ENCODE assay signal across 9 cellular contexts in the genomic region with DNA sequence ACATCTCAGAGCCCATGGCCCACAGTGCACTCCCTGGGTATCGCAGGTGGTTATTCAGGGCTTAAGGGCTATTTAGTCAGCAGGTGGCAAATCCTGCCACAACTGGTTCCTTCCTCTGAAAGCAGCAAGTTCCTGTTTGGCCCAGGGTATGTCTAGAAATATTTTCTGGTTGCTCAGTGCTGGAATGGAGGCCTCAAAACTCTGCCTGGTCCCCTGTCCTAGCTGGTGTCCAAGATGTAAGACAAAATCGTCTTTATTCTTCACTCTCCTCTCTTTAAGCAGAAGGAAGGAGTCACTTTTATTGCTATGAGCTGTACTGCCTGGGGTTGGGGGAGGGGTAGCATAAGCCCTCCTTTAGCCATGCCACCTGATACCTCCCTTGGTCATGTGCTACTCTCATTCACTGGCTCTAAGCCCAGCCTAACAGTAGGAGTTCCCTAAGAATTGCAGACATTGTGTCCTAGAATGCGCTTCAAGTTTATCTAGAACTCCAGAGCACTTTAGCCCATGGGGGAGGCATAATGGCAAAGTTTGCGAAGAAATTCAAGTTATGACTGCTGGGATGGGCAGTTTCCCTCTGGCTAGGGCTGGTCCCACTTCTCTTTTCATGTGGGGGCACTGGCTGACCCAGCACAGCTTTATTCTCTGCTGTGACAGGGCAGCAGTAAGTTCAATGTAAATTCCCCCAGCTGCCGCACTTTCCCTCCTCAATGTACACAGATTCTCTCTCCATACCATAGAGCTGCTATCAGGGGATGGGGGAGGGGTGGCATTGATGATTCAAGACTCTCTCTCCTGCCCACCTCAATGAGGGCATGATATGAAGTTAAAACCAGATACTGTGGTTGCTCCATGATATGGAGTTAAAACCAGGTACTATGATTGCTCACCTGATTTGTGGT. TPM values are rescaled to one million over a fixed set of nuclear protein-coding genes. Genes with fewer than 3 reads are reported as not detected.
A peak's percentile ranks its signal among the peaks of the same experiment; 100 is the strongest.
DNase-seq lines count a peak whose midpoint lies in the region; ATAC-seq and TF ChIP-seq lines count a peak whose summit lies in the region.
"Had no signal": no experiment of that assay in that cellular context is flagged by ENCODE, and none has a peak within 500 bp of the region (broad histone marks: within the 10 kb centered on the region; RNA-seq: fewer than 3 reads in every experiment).

No MANE protein-coding gene starts in this region.

- H3K9me3 ChIP-seq in mammary epithelial cell (replicated peaks; ENCODE audit: insufficient read depth, low read length) = peaks cover 4% of the 10 kb centered on the region
- no peaks in the 10 kb centered on the region for H3K9me3 ChIP-seq in thyroid gland
- no peaks in the 10 kb centered on the region for H3K9me3 ChIP-seq in suprapubic skin

- CTCF ChIA-PET in MCF 10A (lab: Yijun Ruan, JAX) = no interaction called here
- CTCF ChIA-PET in mammary epithelial cell (lab: Charles Lee; ENCODE audit: low non-redundant PET) = no interaction called here

- H3K27me3 Mint-ChIP-seq in MCF 10A (ENCODE audit: insufficient read depth, unreplicated experiment) = no peaks in the 10 kb centered on the region

- BruUV-seq in MCF 10A (replicated peaks; lab: Mats Ljungman, UMichigan) (no TSS peak), mammary epithelial cell (replicated peaks; lab: Mats Ljungman, UMichigan) (no TSS peak)

- no peak overlapping the region for H3K4me2 ChIP-seq in mammary epithelial cell (ENCODE audit: insufficient read depth, low read depth, low read length)

- 89% methylated on average over 5 of the region's 5 CpGs for WGBS in mammary epithelial cell (ENCODE audit: low coverage, missing lambda C conversion rate)
- WGBS in thyroid gland, 2 donors = 67 to 75% methylated on average over 4 to 5 of the region's 5 CpGs
- WGBS in suprapubic skin = 86% methylated on average over 5 of the region's 5 CpGs

- H3K27me3 ChIP-seq in mammary epithelial cell (ENCODE audit: insufficient read depth, low read length) (no peaks in the 10 kb centered on the region), thyroid gland (no peaks in the 10 kb centered on the region), suprapubic skin (no peaks in the 10 kb centered on the region)

- H2AFZ ChIP-seq in mammary epithelial cell (ENCODE audit: low read depth, low read length) = no peak overlapping the region

- H3K9ac ChIP-seq in mammary epithelial cell (ENCODE audit: insufficient read depth, low read length) = no peak overlapping the region

- H4K20me1 ChIP-seq in mammary epithelial cell (ENCODE audit: insufficient read depth, low read length) = no peaks in the 10 kb centered on the region

- no peaks in the 10 kb centered on the region for H3K36me3 Mint-ChIP-seq in MCF 10A (ENCODE audit: insufficient read depth, unreplicated experiment)
- H3K36me3 Mint-ChIP-seq: activated naive CD4-positive, alpha-beta T cell treated with anti-CD3 and anti-CD28 coated beads, Interleukin-2, amount 10 ng/mL, durations not matched to agents 7 days and 5 days had no signal

- H3K36me3 ChIP-seq in mammary epithelial cell (ENCODE audit: insufficient read depth, low read length) (no peaks in the 10 kb centered on the region), thyroid gland (no peaks in the 10 kb centered on the region), suprapubic skin (no peaks in the 10 kb centered on the region)

- no peak for TF ChIP-seq CTCF in MCF 10A (IDR thresholded peaks at IDR 0.05; ENCODE audit: unreplicated experiment)
- TF ChIP-seq CTCF in mammary epithelial cell (conservative IDR thresholded peaks at IDR 0.05 in 1 of 2, IDR thresholded peaks at IDR 0.05 in 1 of 2; ENCODE audit: extremely low read depth in 1 of 2, insufficient read depth in 1 of 2, low read depth in 1 of 2, low read length in 2 of 2) = no peak
- TF ChIP-seq CTCF in thyroid gland (IDR thresholded peaks at IDR 0.05) = no peak
- TF ChIP-seq CTCF in suprapubic skin (IDR thresholded peaks at IDR 0.05) = no peak

- POLR2A ChIA-PET in MCF 10A (lab: Yijun Ruan, JAX) = no interaction called here

- H3K27ac ChIP-seq in mammary epithelial cell (ENCODE audit: insufficient read depth, low read depth, low read length) = no peak overlapping the region
- H3K27ac ChIP-seq in thyroid gland = no peak overlapping the region
- H3K27ac ChIP-seq in suprapubic skin = no peak overlapping the region

- dilution Hi-C loops in mammary epithelial cell (cut with HindIII; ENCODE audit: low sequenced_read_pairs) = no loop called here

- no peak for TF ChIP-seq POLR2A in thyroid gland (IDR thresholded peaks at IDR 0.05)
- no peak for TF ChIP-seq POLR2A in suprapubic skin (IDR thresholded peaks at IDR 0.05)

- TF ChIP-seq EP300 in suprapubic skin (IDR thresholded peaks at IDR 0.05) = no peak

- H3K4me1 ChIP-seq in mammary epithelial cell (ENCODE audit: insufficient read depth, low read length) (no peaks in the 10 kb centered on the region), thyroid gland (no peaks in the 10 kb centered on the region), suprapubic skin (no peaks in the 10 kb centered on the region)

- H3K4me3 ChIP-seq in mammary epithelial cell (replicated peaks in 1 of 3; ENCODE audit: insufficient read depth in 1 of 3, low read depth in 2 of 3, low read length in 3 of 3) = no peak overlapping the region
- H3K4me3 ChIP-seq in thyroid gland (replicated peaks in 1 of 3) = no peak overlapping the region
- H3K4me3 ChIP-seq in suprapubic skin = no peak overlapping the region

- no peak overlapping the region for H3K27ac Mint-ChIP-seq in MCF 10A (ENCODE audit: low read depth, unreplicated experiment)
- H3K27ac Mint-ChIP-seq: activated naive CD4-positive, alpha-beta T cell treated with anti-CD3 and anti-CD28 coated beads, Interleukin-2, amount 10 ng/mL, durations not matched to agents 7 days and 5 days had no signal

- peaks cover 7% of the 10 kb centered on the region for H3K4me1 Mint-ChIP-seq in MCF 10A (ENCODE audit: insufficient read depth, unreplicated experiment)
- H3K4me1 Mint-ChIP-seq: activated naive CD4-positive, alpha-beta T cell treated with anti-CD3 and anti-CD28 coated beads, Interleukin-2, amount 10 ng/mL, durations not matched to agents 7 days and 5 days had no signal

- H3K4me3 Mint-ChIP-seq in MCF 10A (ENCODE audit: unreplicated experiment) = no peak overlapping the region
- H3K4me3 Mint-ChIP-seq: activated naive CD4-positive, alpha-beta T cell treated with anti-CD3 and anti-CD28 coated beads, Interleukin-2, amount 10 ng/mL, durations not matched to agents 7 days and 5 days had no signal

- intact Hi-C loops in MCF 10A (cut with micrococcal nuclease) = no loop called here
- intact Hi-C loops in mammary epithelial cell (cut with micrococcal nuclease) = no loop called here
- intact Hi-C loops in thyroid gland (cut with DNase I) = no loop called here

- peak; percentile 92 for DNase-seq in MCF 10A (ENCODE audit: unreplicated experiment)
- DNase-seq in mammary epithelial cell = no peak
- DNase-seq in NCI-H82 treated with DMSO at 0.1 percent for 48 hours (lab: John Stamatoyannopoulos, UW; ENCODE audit: unreplicated experiment) = peak; percentile 17
- peak; percentile 51 for DNase-seq in fibroblast of peridontal ligament (ENCODE audit: extremely low read depth)
- peak; percentile 21 to 31 for DNase-seq in thyroid gland
- DNase-seq in effector CD4-positive, alpha-beta T cell = no peak
- DNase-seq in suprapubic skin (ENCODE audit: low spot score in 2 of 2) = no peak
- DNase-seq: activated naive CD4-positive, alpha-beta T cell treated with anti-CD3 and anti-CD28 coated beads, Interleukin-2, amount 10 ng/mL, durations not matched to agents 7 days and 5 days had no signal

- no peaks in the 10 kb centered on the region for H3K79me2 ChIP-seq in mammary epithelial cell (ENCODE audit: insufficient read depth, low read length)

- ATAC-seq in HG03571 (IDR thresholded peaks at IDR 0.05; ENCODE audit: unreplicated experiment) = no peak

- in situ Hi-C loops in mammary epithelial cell (cut with MboI; ENCODE audit: low sequenced_read_pairs in 2 of 2) = no loop called here

- peaks cover 16% of the 10 kb centered on the region for H3K9me3 Mint-ChIP-seq in MCF 10A (ENCODE audit: unreplicated experiment)
- H3K9me3 Mint-ChIP-seq: activated naive CD4-positive, alpha-beta T cell treated with anti-CD3 and anti-CD28 coated beads, Interleukin-2, amount 10 ng/mL, durations not matched to agents 7 days and 5 days had no signal

RNA-seq across cellular contexts. Expression of gene CWC22, which starts 27.1 kb away (rescaled TPM):
- total RNA-seq in MCF 10A (2022) = 34.0 and 38.8 TPM in 2 replicates
- 10 to 100 TPM; 10.8 to 17.4 TPM for total RNA-seq in mammary epithelial cell
- polyA plus RNA-seq in mammary epithelial cell = 2.4 TPM
- 2.2 TPM for polyA minus RNA-seq in mammary epithelial cell
- 10 to 100 TPM; 22.0 to 31.7 (median 26.8) TPM for total RNA-seq in thyroid gland
- total RNA-seq in suprapubic skin = 10 to 100 TPM; 13.2 to 24.3 (median 19.4) TPM

Comparison
In these comparisons a context has a peak if more than half of its experiments do, and no peak if none do; other contexts are left out.
1. DNase-seq: peak in MCF 10A (single experiment), NCI-H82 treated with DMSO at 0.1 percent for 48 hours (single experiment), fibroblast of peridontal ligament (single experiment) and thyroid gland (2 of 2); none in mammary epithelial cell (single experiment), effector CD4-positive, alpha-beta T cell (single experiment) and suprapubic skin (0 of 2).